15 cellular contexts compared by ENCODE assay signal in the genomic region with DNA sequence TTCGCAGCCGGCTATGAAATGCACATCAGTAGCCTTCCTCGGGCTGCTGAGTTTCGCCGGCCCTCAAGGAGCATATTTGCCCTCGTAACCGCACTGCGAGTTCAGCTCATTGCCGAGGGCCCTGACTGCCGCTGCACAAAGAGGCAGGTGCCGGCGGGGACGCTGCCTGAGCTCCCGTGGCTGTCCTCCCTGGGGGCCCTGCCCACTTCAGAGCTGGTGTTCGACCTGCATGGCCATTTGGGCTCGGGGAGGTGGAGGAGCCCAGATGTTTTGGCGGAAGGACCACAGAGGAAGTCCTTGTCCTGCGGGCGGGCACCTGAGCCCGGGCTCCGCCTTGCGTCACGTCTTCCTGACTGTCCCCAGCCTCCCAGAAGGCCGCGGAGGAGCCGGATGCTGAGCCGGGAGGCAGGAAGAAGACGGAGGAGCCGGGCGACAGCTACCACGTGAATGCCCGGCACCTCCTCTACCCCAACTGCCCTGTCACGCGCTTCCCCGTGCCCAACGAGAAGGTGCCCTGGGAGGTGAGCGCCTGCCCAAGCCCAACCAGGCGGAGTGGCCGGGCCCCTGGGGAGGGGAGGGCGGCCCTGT. TPM values are rescaled to one million over a fixed set of nuclear protein-coding genes. Genes with fewer than 3 reads are reported as not detected.
DNase-seq lines count a peak whose midpoint lies in the region; ATAC-seq, FAIRE-seq and TF ChIP-seq lines count a peak whose summit lies in the region.
"Had no signal": no experiment of that assay in that cellular context is flagged by ENCODE, and none has a peak within 500 bp of the region (broad histone marks: within the 10 kb centered on the region; RNA-seq: fewer than 3 reads in every experiment).

No MANE protein-coding gene starts in this region.

- H3K23ac ChIP-seq in H1 (ENCODE audit: insufficient read length): no peak overlapping the region

- no peak for FAIRE-seq in H1 (lab: Jason Lieb, UNC)
- FAIRE-seq: A204.1, pancreas had no signal

- no peaks in the 10 kb centered on the region for H3K9me3 Mint-ChIP-seq in effector memory CD8-positive, alpha-beta T cell

- H2BK12ac ChIP-seq in H1 (ENCODE audit: low read depth, low read length): no peak overlapping the region

- no peak overlapping the region for H2BK20ac ChIP-seq in H1 (ENCODE audit: low read length)

- no peaks in the 10 kb centered on the region for H4K20me1 ChIP-seq in H1 (replicated peaks in 1 of 2; ENCODE audit: control insufficient read depth in 1 of 2, insufficient read depth in 2 of 2, low read length in 2 of 2)

- no peaks in the 10 kb centered on the region for H3K23me2 ChIP-seq in H1 (ENCODE audit: low read depth, low read length)

- H3K4me1 Mint-ChIP-seq in effector memory CD8-positive, alpha-beta T cell (ENCODE audit: low read depth in 2 of 2): peaks cover 3 to 5% of the 10 kb centered on the region in 2 donors

- H3K4me2 ChIP-seq in H1 (ENCODE audit: insufficient read depth in 1 of 2, low read depth in 2 of 2, low read length in 2 of 2): no peak overlapping the region

- no peak overlapping the region for H3K4ac ChIP-seq in H1 (replicated peaks; ENCODE audit: insufficient read length, low read depth, low read length)

- H4K91ac ChIP-seq in H1 (replicated peaks; ENCODE audit: insufficient read length, low read length): no peak overlapping the region

- peak overlapping the region; percentile 46; the same call in 1 of the 2 replicates for H4K8ac ChIP-seq in H1 (ENCODE audit: extremely low read depth, insufficient read depth, low read length)

- no peaks in the 10 kb centered on the region for H3K79me1 ChIP-seq in H1 (ENCODE audit: low read depth, low read length)

- H2AFZ ChIP-seq in H1 (ENCODE audit: low read length): no peak overlapping the region

- H3K27ac Mint-ChIP-seq in effector memory CD8-positive, alpha-beta T cell: no peak overlapping the region

- TF ChIP-seq CTCF in H1 (IDR thresholded peaks at IDR 0.05; ENCODE audit: control extremely low read depth in 1 of 3, insufficient read depth in 1 of 3, low read depth in 1 of 3, low read length in 3 of 3): no peak
- TF ChIP-seq CTCF in sigmoid colon (IDR thresholded peaks at IDR 0.05): no peak

- WGBS in H1 (ENCODE audit: extremely low coverage in 1 of 2, insufficient coverage in 1 of 2, insufficient read length in 1 of 2, insufficient replicate concordance in 2 of 2, low coverage in 1 of 2, low lambda C conversion rate in 2 of 2, missing lambda C conversion rate in 1 of 2), 2 experiments: 89% methylated on average over 26 of the region's 40 CpGs; no CpG with 5 or more reads in 1 of the 2 experiments
- WGBS in sigmoid colon, 2 donors: 78 to 84% methylated on average over 40 of the region's 40 CpGs

- no peak for TF ChIP-seq RAD21 in H1 (IDR thresholded peaks at IDR 0.05 in 1 of 2, conservative IDR thresholded peaks at IDR 0.05 in 1 of 2; ENCODE audit: low read depth in 2 of 2, low read length in 2 of 2)

- H3K79me2 ChIP-seq in H1 (ENCODE audit: control insufficient read depth in 1 of 2, insufficient read depth in 2 of 2, low read length in 2 of 2): no peaks in the 10 kb centered on the region

- POLR2A ChIA-PET in H1 (lab: Charles Lee; ENCODE audit: partially characterized antibody): interaction anchor here (0.7 to 1.2 kb wide), 2 partner anchors 12 to 27 kb away, joined by 3 read pairs; no protein-coding TSS in a partner anchor

- DNase-seq in NCI-H2081 (lab: John Stamatoyannopoulos, UW) (peak; percentile 21 to 30), NCI-H2081 treated with DMSO at 0.1 percent for 48 hours (lab: John Stamatoyannopoulos, UW) (no peak), NCI-H460 (ENCODE audit: extremely low read depth, low read depth) (peak; percentile 24), H1 (ENCODE audit: low read depth in 1 of 2, low spot score in 2 of 2) (no peak), sigmoid colon (peak; percentile 57), HPDE6-E6E7 (ENCODE audit: extremely low spot score) (no peak), DMS 273 (lab: John Stamatoyannopoulos, UW; ENCODE audit: unreplicated experiment) (no peak)
- DNase-seq in effector memory CD8-positive, alpha-beta T cell: no peak
- DNase-seq: DMS79; effector memory CD4-positive, alpha-beta T cell; NCI-H1105 treated with DMSO at 0.1 percent for 48 hours; stimulated activated CD4-positive, alpha-beta T cell treated with anti-CD3 and anti-CD28 coated beads, Interleukin-2, amount 100 ng/mL, for 48 hours had no signal

- ATAC-seq in effector memory CD8-positive, alpha-beta T cell (replicated peaks): no peak

- H4K5ac ChIP-seq in H1 (ENCODE audit: insufficient read length, low read depth, low read length): no peak overlapping the region

- no peaks in the 10 kb centered on the region for H3K36me3 Mint-ChIP-seq in effector memory CD8-positive, alpha-beta T cell (ENCODE audit: insufficient read depth)

- H2BK120ac ChIP-seq in H1 (replicated peaks; ENCODE audit: low read depth, low read length): no peak overlapping the region

- H3K9ac ChIP-seq in H1 (replicated peaks in 1 of 4; ENCODE audit: extremely low read depth in 1 of 4, low read depth in 3 of 4, low read length in 3 of 4): no peak overlapping the region

- H2BK15ac ChIP-seq in H1 (ENCODE audit: low read length): no peak overlapping the region

- H3K27me3 Mint-ChIP-seq in effector memory CD8-positive, alpha-beta T cell: no peaks in the 10 kb centered on the region

- intact Hi-C loops in sigmoid colon (cut with DNase I): no loop called here

- no peak overlapping the region for H3K4me3 Mint-ChIP-seq in effector memory CD8-positive, alpha-beta T cell

- H3K9me3 ChIP-seq in H1 (ENCODE audit: insufficient read depth in 2 of 2, low read depth in 1 of 2, low read length in 1 of 2): peaks cover 0 to 4% of the 10 kb centered on the region in 2 experiments; a peak in 1 of 4 replicates
- peaks cover 0 to 2% (median 0%) of the 10 kb centered on the region in 4 donors for H3K9me3 ChIP-seq in sigmoid colon

- no peak overlapping the region for H3K14ac ChIP-seq in H1 (ENCODE audit: insufficient read length)

- H3K27ac ChIP-seq in H1 (ENCODE audit: low read depth, low read length) (no peak overlapping the region), sigmoid colon (no peak overlapping the region)
- H3K27ac ChIP-seq: pancreas had no signal

- H3K4me1 ChIP-seq in H1 (replicated peaks in 1 of 4; ENCODE audit: control insufficient read depth in 3 of 4, insufficient read depth in 4 of 4, low read length in 3 of 4) (no peaks in the 10 kb centered on the region; a peak in 2 of 7 replicates), sigmoid colon (no peaks in the 10 kb centered on the region)
- H3K4me1 ChIP-seq: pancreas had no signal

- TF ChIP-seq POLR2A in H1 (IDR thresholded peaks at IDR 0.05; ENCODE audit: control extremely low read depth in 1 of 2, low read depth in 2 of 2, low read length in 2 of 2): no peak
- TF ChIP-seq POLR2A in sigmoid colon (IDR thresholded peaks at IDR 0.05): no peak

- H3K36me3 ChIP-seq in H1 (ENCODE audit: control insufficient read depth in 2 of 4, insufficient read depth in 4 of 4, low read length in 3 of 4) (no peaks in the 10 kb centered on the region), sigmoid colon (no peaks in the 10 kb centered on the region)
- H3K36me3 ChIP-seq: pancreas had no signal

- TF ChIP-seq EP300 in H1 (IDR thresholded peaks at IDR 0.05; ENCODE audit: borderline replicate concordance in 1 of 2, low read depth in 2 of 2, low read length in 2 of 2) (no peak), sigmoid colon (IDR thresholded peaks at IDR 0.05) (no peak)

- H3K4me3 ChIP-seq in H1 (ENCODE audit: extremely low read depth in 1 of 4, insufficient read depth in 2 of 4, low read depth in 3 of 4, low read length in 4 of 4) (no peak overlapping the region), sigmoid colon (no peak overlapping the region)
- H3K4me3 ChIP-seq: pancreas had no signal

- no peak overlapping the region for H3K56ac ChIP-seq in H1 (replicated peaks; ENCODE audit: insufficient read length, low read depth, low read length)

- no peak overlapping the region for H2AK5ac ChIP-seq in H1 (ENCODE audit: low read depth, low read length)

- CTCF ChIA-PET in H1 (lab: Charles Lee; ENCODE audit: partially characterized antibody): interaction anchor here (1.2 to 1.3 kb wide), 2 partner anchors 30 to 47 kb away, joined by 3 to 5 read pairs; a partner anchor contains a TSS

- no peak overlapping the region for H3K18ac ChIP-seq in H1 (ENCODE audit: extremely low read depth, low read length)

- no peak overlapping the region for H2BK5ac ChIP-seq in H1 (ENCODE audit: low read depth, low read length)

- H3K27me3 ChIP-seq in H1 (replicated peaks in 1 of 4; ENCODE audit: control insufficient read depth in 3 of 4, extremely low read depth in 1 of 4, insufficient read depth in 3 of 4, low read length in 3 of 4): no peaks in the 10 kb centered on the region
- peaks cover 0 to 13% (median 0%) of the 10 kb centered on the region in 3 donors for H3K27me3 ChIP-seq in sigmoid colon
- H3K27me3 ChIP-seq: pancreas had no signal

TF ChIP-seq in H1, 55 proteins besides CTCF, POLR2A, EP300 and RAD21 (continues in another document):
- TF ChIP-seq RFX5 (IDR thresholded peaks at IDR 0.05; ENCODE audit: borderline replicate concordance, low read depth, low read length) (no peak), EZH2 (IDR thresholded peaks at IDR 0.05; ENCODE audit: low read depth, low read length, severe bottlenecking) (no peak), EGR1 (IDR thresholded peaks at IDR 0.05; ENCODE audit: borderline replicate concordance, low read depth, low read length) (no peak), GABPA (IDR thresholded peaks at IDR 0.05; ENCODE audit: borderline replicate concordance, insufficient read depth, low read length) (no peak), SP4 (IDR thresholded peaks at IDR 0.05; ENCODE audit: low read length) (no peak), HDAC2 (IDR thresholded peaks at IDR 0.05; ENCODE audit: borderline replicate concordance in 1 of 2, low read depth in 2 of 2, low read length in 2 of 2) (no peak)
- TF ChIP-seq, protein P1, sequence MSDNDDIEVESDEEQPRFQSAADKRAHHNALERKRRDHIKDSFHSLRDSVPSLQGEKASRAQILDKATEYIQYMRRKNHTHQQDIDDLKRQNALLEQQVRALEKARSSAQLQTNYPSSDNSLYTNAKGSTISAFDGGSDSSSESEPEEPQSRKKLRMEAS (IDR thresholded peaks at IDR 0.05): no peak

RNA-seq across cellular contexts. Expression of a gene that starts 29.9 kb away (rescaled TPM):
- total RNA-seq in NCI-H460 (2014; rRNA removed; shearing (Covaris generic)): 0.47 and 0.92 TPM in 2 replicates
- polyA plus RNA-seq in NCI-H460 (2014; cell fraction: nucleus; rRNA removed): 1.5 TPM in 2 replicates
- 5.4 and 5.9 TPM in 2 replicates for total RNA-seq in H1 (2021; fragmentation: NEBNext Ultra II Directional; extraction: Animal tissue kit (Norgen Biotek cat#: 25700))
- polyA plus RNA-seq in H1 (2011; rRNA removed) (3.1 and 4.7 TPM in 2 replicates), sigmoid colon (1 to 10 TPM in 1 of 3 donors, under 1 TPM in 2; under 0.01 to 2.9 (median 0.46) TPM)
- polyA plus RNA-seq in H1 (2011; cell fraction: cytosol; rRNA removed): 2.7 TPM
- polyA plus RNA-seq in H1 (2011; cell fraction: nucleus; rRNA removed): 3.4 TPM
- 2.7 to 3.3 TPM (median 3.0 TPM) in 4 replicates for polyA plus RNA-seq in H1 (2012, experiment 1 of 2)
- 2.7 TPM for polyA plus RNA-seq in H1 (2012, experiment 2 of 2)
- polyA plus RNA-seq in H1 (2013, experiment 1 of 2): 4.4 TPM
- polyA plus RNA-seq in H1 (2013, experiment 2 of 2): 4.9 TPM
- polyA minus RNA-seq in H1 (2011; rRNA and poly(A)+ RNA removed): 2.8 and 3.0 TPM in 2 replicates
- 3.1 TPM for polyA minus RNA-seq in H1 (2011; cell fraction: cytosol; rRNA and poly(A)+ RNA removed)
- polyA minus RNA-seq in H1 (2011; cell fraction: nucleus; rRNA and poly(A)+ RNA removed): 3.7 TPM
- 1 to 10 TPM; 3.9 to 7.1 (median 5.4) TPM for total RNA-seq in sigmoid colon
- total RNA-seq: HT1080 had no signal

Comparison
In these comparisons a context has a peak if more than half of its experiments do, and no peak if none do; other contexts are left out.
1. DNase-seq: peak in NCI-H2081 (2 of 2), NCI-H460 (single experiment) and sigmoid colon (single experiment); none in NCI-H2081 treated with DMSO at 0.1 percent for 48 hours (single experiment), H1 (0 of 2), HPDE6-E6E7 (single experiment), DMS 273 (single experiment) and effector memory CD8-positive, alpha-beta T cell (0 of 3).